ENCODE assay signal across 9 cellular contexts in the genomic region with DNA sequence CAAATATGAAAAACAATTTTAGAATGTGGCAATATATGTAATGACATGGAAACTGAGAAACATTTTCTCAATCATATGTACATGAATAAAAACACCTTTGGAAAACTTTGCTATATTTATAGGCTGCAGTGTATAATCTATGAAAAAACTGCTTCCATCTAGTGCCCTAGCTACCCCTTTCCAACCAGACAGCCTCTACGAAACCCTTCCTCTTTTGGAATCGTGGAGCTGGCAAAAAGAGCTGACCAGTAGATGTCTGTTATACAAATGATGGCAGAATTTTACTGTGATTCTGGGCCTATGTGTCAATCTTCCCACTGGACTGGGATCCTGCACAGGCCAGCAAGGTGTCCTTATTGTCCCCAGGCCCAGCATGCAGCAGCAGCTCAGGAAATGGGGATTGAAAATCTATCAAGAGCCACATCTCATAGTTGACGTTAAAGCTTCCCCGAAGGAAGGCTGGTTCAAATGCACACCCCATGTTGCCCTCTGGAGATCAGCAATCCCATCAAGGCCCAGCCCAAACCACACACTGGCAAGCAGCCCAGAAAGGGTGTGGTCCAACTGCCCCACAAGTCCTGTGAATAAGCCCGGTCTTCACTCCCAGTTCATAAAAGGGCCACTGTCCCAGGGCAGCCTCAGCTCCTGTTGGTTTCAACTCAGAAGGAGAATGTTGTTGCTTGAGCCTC. TPM values are rescaled to one million over a fixed set of nuclear protein-coding genes. Genes with fewer than 3 reads are reported as not detected.
DNase-seq lines count a peak whose midpoint lies in the region; ATAC-seq lines count a peak whose summit lies in the region.
"Had no signal": no experiment of that assay in that cellular context is flagged by ENCODE, and none has a peak within 500 bp of the region (broad histone marks: within the 10 kb centered on the region; RNA-seq: fewer than 3 reads in every experiment).

No MANE protein-coding gene starts in this region.

- peak overlapping the region; percentile 76 for H3K27ac ChIP-seq in duodenal mucosa (ENCODE audit: low read depth, low read length)

- H3K36me3 ChIP-seq in duodenal mucosa (ENCODE audit: control insufficient read depth in 1 of 2, insufficient read depth in 2 of 2, low read length in 2 of 2) = no peaks in the 10 kb centered on the region

- DNase-seq in GM03348 (ENCODE audit: low spot score) (peak; percentile 89), NCI-H748 treated with DMSO at 0.1 percent for 48 hours (lab: John Stamatoyannopoulos, UW) (peak; percentile 4), middle frontal gyrus (ENCODE audit: extremely low spot score, low spot score) (peak; percentile 55)
- DNase-seq in activated T-cell treated with anti-CD3 and anti-CD28 coated beads, Interleukin-2, amount 50 U/mL, for 4 hours = no peak

- peak overlapping the region; percentile 65 for H3K9ac ChIP-seq in duodenal mucosa (ENCODE audit: low read depth in 1 of 2, low read length in 2 of 2)

- H3K4me1 Mint-ChIP-seq in activated T-cell treated with anti-CD3 and anti-CD28 coated beads, Interleukin-2, amount 50 U/mL, for 4 hours (ENCODE audit: low read depth) = peaks cover 2% of the 10 kb centered on the region

- H3K4me3 Mint-ChIP-seq in activated T-cell treated with anti-CD3 and anti-CD28 coated beads, Interleukin-2, amount 50 U/mL, for 4 hours = no peak overlapping the region

- no peaks in the 10 kb centered on the region for H3K9me3 ChIP-seq in duodenal mucosa (ENCODE audit: control insufficient read depth in 1 of 2, low read length in 2 of 2)

- no peaks in the 10 kb centered on the region for H3K9me3 Mint-ChIP-seq in activated T-cell treated with anti-CD3 and anti-CD28 coated beads, Interleukin-2, amount 50 U/mL, for 4 hours

- H3K27me3 Mint-ChIP-seq in activated T-cell treated with anti-CD3 and anti-CD28 coated beads, Interleukin-2, amount 50 U/mL, for 4 hours (ENCODE audit: low read depth) = peaks cover 3% of the 10 kb centered on the region

- no peaks in the 10 kb centered on the region for H3K36me3 Mint-ChIP-seq in activated T-cell treated with anti-CD3 and anti-CD28 coated beads, Interleukin-2, amount 50 U/mL, for 4 hours (ENCODE audit: insufficient read depth)

- H3K4me1 ChIP-seq in duodenal mucosa (ENCODE audit: control insufficient read depth in 1 of 2, insufficient read depth in 2 of 2, low read length in 2 of 2) = peaks cover 13 to 24% of the 10 kb centered on the region in 2 donors

- H3K27me3 ChIP-seq in duodenal mucosa (ENCODE audit: control insufficient read depth in 1 of 2, insufficient read depth in 2 of 2, low read length in 2 of 2) = no peaks in the 10 kb centered on the region

- ATAC-seq in GM19324 (IDR thresholded peaks at IDR 0.05; ENCODE audit: low FRiP score, unreplicated experiment) = no peak
- ATAC-seq in GM21515 (IDR thresholded peaks at IDR 0.05; ENCODE audit: unreplicated experiment) = no peak
- ATAC-seq in activated T-cell treated with anti-CD3 and anti-CD28 coated beads, Interleukin-2, amount 50 U/mL, for 4 hours = no peak
- no peak for ATAC-seq in HG03457 (IDR thresholded peaks at IDR 0.05; ENCODE audit: unreplicated experiment)

- H3K4me3 ChIP-seq in duodenal mucosa (ENCODE audit: low read depth in 1 of 2, low read length in 2 of 2) = peak overlapping the region; percentile 57 to 64
- H3K4me3 ChIP-seq: skin epidermis had no signal

RNA-seq across cellular contexts. Expression of a gene that starts 8.9 kb away (rescaled TPM):
- 10 to 100 TPM; 35.1 to 37.9 (median 35.7) TPM for total RNA-seq in activated T-cell treated with anti-CD3 and anti-CD28 coated beads, Interleukin-2, amount 50 U/mL, for 4 hours
